Comparison of ENCODE assay signal across 8 cellular contexts in the genomic region with DNA sequence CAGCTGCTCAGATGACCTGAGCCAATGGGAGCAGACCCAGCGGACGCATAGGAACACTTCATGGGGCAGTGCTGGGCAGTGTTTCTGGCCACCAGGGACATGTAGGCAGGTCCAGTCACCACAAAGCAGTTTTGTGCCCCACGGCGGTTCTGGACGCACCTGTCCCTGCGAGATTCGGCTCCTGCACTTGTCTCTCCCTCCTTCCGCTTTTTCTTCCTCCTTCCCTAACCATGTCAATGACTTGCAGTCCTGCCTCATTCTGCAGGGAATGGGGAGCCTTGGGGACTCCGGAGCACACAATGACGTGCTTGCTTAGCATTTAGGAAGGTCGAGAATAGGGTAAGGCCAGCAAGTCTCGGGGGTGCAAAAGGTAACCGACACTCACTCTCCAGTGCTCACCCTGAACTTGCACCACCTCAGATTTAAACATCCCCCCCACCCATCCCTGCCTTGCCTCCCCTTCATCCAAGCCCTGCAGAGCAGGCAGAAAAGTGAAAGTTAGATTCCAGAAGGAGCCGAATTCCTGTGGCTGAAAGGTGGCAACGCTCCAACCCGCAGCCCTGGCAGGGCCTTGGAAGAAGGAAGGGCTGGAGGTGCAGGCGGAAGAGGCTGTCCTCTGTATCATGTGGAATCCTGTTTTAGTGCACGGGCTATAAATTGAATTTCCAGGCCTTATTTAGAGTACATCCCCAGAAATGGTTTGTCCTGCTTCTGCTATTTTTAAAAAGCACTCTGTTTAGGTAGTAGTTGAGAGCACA. TPM values are rescaled to one million over a fixed set of nuclear protein-coding genes. Genes with fewer than 3 reads are reported as not detected.
DNase-seq lines count a peak whose midpoint lies in the region; ATAC-seq and TF ChIP-seq lines count a peak whose summit lies in the region.
"Had no signal": no experiment of that assay in that cellular context is flagged by ENCODE, and none has a peak within 500 bp of the region (broad histone marks: within the 10 kb centered on the region; RNA-seq: fewer than 3 reads in every experiment).

No MANE protein-coding gene starts in this region.

- no peak for TF ChIP-seq CTCF in lower lobe of right lung (IDR thresholded peaks at IDR 0.05)
- no peak for TF ChIP-seq CTCF in upper lobe of right lung (IDR thresholded peaks at IDR 0.05)

- DNase-seq in HT1080 (ENCODE audit: low read depth) (peak; percentile 93), cerebellum (ENCODE audit: low spot score) (peak; percentile 37), lower lobe of right lung (peak; percentile 86), upper lobe of right lung (peak; percentile 89)
- DNase-seq in activated CD4-positive, alpha-beta T cell treated with anti-CD3 and anti-CD28 coated beads, Interleukin-2, amount 50 U/mL, for 1 hour = no peak
- no peak for DNase-seq in activated naive CD4-positive, alpha-beta T cell (lab: John Stamatoyannopoulos, UW)
- DNase-seq: activated CD4-positive, alpha-beta T cell treated with anti-CD3 and anti-CD28 coated beads, Interleukin-2, amount 50 U/mL, for 4 hours had no signal

- intact Hi-C loops in lower lobe of right lung (cut with DNase I) (no loop called here), upper lobe of right lung (cut with DNase I) (no loop called here)

- H3K4me1 ChIP-seq in lower lobe of right lung = peaks cover 15% of the 10 kb centered on the region
- H3K4me1 ChIP-seq in upper lobe of right lung = peaks cover 17% of the 10 kb centered on the region

- H3K36me3 ChIP-seq in lower lobe of right lung (peaks cover 13% of the 10 kb centered on the region), upper lobe of right lung (peaks cover 6% of the 10 kb centered on the region)

- H3K27ac ChIP-seq in lower lobe of right lung (peak overlapping the region; percentile 28), upper lobe of right lung (peak overlapping the region; percentile 34)

- H3K9me3 ChIP-seq in lower lobe of right lung = no peaks in the 10 kb centered on the region
- no peaks in the 10 kb centered on the region for H3K9me3 ChIP-seq in upper lobe of right lung

- peak overlapping the region; percentile 16 for H3K4me3 ChIP-seq in lower lobe of right lung
- H3K4me3 ChIP-seq in upper lobe of right lung = peak overlapping the region; percentile 26

- H3K27me3 ChIP-seq in lower lobe of right lung (ENCODE audit: low read depth) (no peaks in the 10 kb centered on the region), upper lobe of right lung (no peaks in the 10 kb centered on the region)

- ATAC-seq in lower lobe of right lung = peak; percentile 77 to 80
- ATAC-seq in upper lobe of right lung = peak; percentile 81
- no peak for ATAC-seq in GM19035 (IDR thresholded peaks at IDR 0.05; ENCODE audit: unreplicated experiment)

RNA-seq across cellular contexts. Expression of a gene that starts 40.5 kb away (rescaled TPM):
- total RNA-seq in HT1080 (2014; rRNA removed; shearing (Covaris generic)) = 53.0 and 59.4 TPM in 2 replicates
- 26.8 and 31.3 TPM in 2 replicates for polyA plus RNA-seq in HT1080 (2015; cell fraction: cytosol; rRNA removed)
- polyA plus RNA-seq in HT1080 (2015; cell fraction: nucleus; rRNA removed) = 68.3 and 74.9 TPM in 2 replicates
- total RNA-seq in cerebellum (36.7 TPM), lower lobe of right lung (21.4 TPM), upper lobe of right lung (26.6 TPM)

Comparison
In these comparisons a context has a peak if more than half of its experiments do, and no peak if none do; other contexts are left out.
1. DNase-seq: peak in HT1080 (single experiment), cerebellum (single experiment), lower lobe of right lung (single experiment) and upper lobe of right lung (single experiment); none in activated CD4-positive, alpha-beta T cell treated with anti-CD3 and anti-CD28 coated beads, Interleukin-2, amount 50 U/mL, for 1 hour (single experiment) and activated naive CD4-positive, alpha-beta T cell (0 of 4).